8 cellular contexts compared by ENCODE assay signal in the genomic region with DNA sequence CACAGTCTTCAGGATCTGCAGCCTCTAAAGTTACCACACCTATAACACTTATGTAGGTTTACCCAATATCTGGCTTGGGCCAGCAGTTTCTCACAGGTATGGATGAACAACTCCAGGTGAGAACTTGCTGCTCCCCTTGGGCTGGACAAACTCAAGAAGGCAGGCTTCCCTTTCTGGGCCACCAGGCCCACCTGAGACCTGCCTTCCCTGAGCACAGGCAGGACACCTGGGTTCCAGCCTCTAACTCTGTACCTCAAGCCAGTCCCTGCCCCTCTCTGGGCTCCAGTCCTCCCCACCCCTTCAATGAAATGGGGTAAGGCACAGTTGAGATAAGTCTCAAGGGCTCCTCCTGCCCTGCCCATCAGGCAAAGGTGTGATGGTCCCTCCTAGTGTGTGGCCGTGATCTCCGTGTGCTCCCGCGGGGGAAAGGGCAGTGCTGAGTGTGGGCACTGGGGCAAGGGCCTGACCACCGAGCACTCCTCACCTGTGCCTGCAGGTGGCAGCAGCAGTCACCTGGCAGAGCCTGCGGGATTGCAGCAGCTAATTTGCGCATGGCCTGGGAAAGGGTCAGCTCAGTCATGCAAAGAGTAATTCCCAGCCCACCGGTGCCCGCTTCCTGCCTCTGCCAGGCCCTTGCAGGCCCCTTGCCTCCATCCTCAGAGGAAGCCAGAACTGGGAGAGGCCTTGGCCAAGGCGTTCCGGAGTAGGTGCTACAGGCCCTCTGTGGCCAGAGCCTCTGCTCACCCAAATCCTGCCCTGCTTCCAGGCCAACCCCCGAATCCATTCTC. TPM values are rescaled to one million over a fixed set of nuclear protein-coding genes. Genes with fewer than 3 reads are reported as not detected.
A peak's percentile ranks its signal among the peaks of the same experiment; 100 is the strongest.
DNase-seq lines count a peak whose midpoint lies in the region; ATAC-seq, FAIRE-seq and TF ChIP-seq lines count a peak whose summit lies in the region.

No MANE protein-coding gene starts in this region.

- H4K20me1 ChIP-seq in endothelial cell of umbilical vein (replicated peaks; ENCODE audit: control insufficient read depth, extremely low read depth, insufficient read depth, low read length): no peaks in the 10 kb centered on the region

- no peaks in the 10 kb centered on the region for H3K9me3 ChIP-seq in endothelial cell of umbilical vein (replicated peaks; ENCODE audit: control insufficient read depth, insufficient read depth, low read length)

- TF ChIP-seq CTCF in endothelial cell of umbilical vein (IDR thresholded peaks at IDR 0.05; ENCODE audit: extremely low read depth in 1 of 2, insufficient read depth in 1 of 2, low read depth in 1 of 2, low read length in 2 of 2): peak; percentile 70 to 90

- H3K79me2 ChIP-seq in endothelial cell of umbilical vein (ENCODE audit: control insufficient read depth, insufficient read depth, low read length): no peaks in the 10 kb centered on the region

- peaks cover 14 to 20% of the 10 kb centered on the region in 2 donors for H3K36me3 Mint-ChIP-seq in naive B cell

- no peak overlapping the region for H2AFZ ChIP-seq in endothelial cell of umbilical vein (ENCODE audit: low read depth, low read length)

- BruUV-seq in endothelial cell of umbilical vein (replicated peaks; lab: Mats Ljungman, UMichigan): no TSS peak

- peaks cover 4 to 31% (median 20%) of the 10 kb centered on the region in 7 donors for H3K9me3 Mint-ChIP-seq in naive B cell

- H3K4me1 Mint-ChIP-seq in naive B cell: peaks cover 7 to 12% (median 10%) of the 10 kb centered on the region in 3 donors

- intact Hi-C loops in endothelial cell of umbilical vein (cut with micrococcal nuclease): loop anchor here (1.0 to 2.0 kb wide), 2 partner anchors 49 to 121 kb away; no protein-coding TSS in a partner anchor

- no peak for TF ChIP-seq POLR2A in endothelial cell of umbilical vein (IDR thresholded peaks at IDR 0.05; ENCODE audit: low read depth, low read length)

- H3K4me3 ChIP-seq in endothelial cell of umbilical vein (replicated peaks in 1 of 3; ENCODE audit: insufficient read depth in 1 of 3, low read depth in 1 of 3, low read length in 3 of 3): no peak overlapping the region

- no peak overlapping the region for H3K9ac ChIP-seq in endothelial cell of umbilical vein (replicated peaks; ENCODE audit: extremely low read depth, insufficient read depth, low read length)

- H3K27me3 Mint-ChIP-seq in naive B cell: no peaks in the 10 kb centered on the region

- DNase-seq in NCI-H2081 (lab: John Stamatoyannopoulos, UW) (peak; percentile 17 to 42), NCI-H2081 treated with DMSO at 0.1 percent for 48 hours (lab: John Stamatoyannopoulos, UW) (no peak), HPDE6-E6E7 (ENCODE audit: extremely low spot score) (peak; percentile 85), T1000 (lab: John Stamatoyannopoulos, UW) (peak; percentile 15), endothelial cell of umbilical vein (ENCODE audit: low read depth, low spot score) (peak; percentile 45), naive B cell (no peak), NCI-H187 (lab: John Stamatoyannopoulos, UW) (no peak)

- no peaks in the 10 kb centered on the region for H3K9me1 ChIP-seq in endothelial cell of umbilical vein (replicated peaks; ENCODE audit: control insufficient read depth, extremely low read depth, insufficient read depth, low read length)

- H3K4me1 ChIP-seq in endothelial cell of umbilical vein (ENCODE audit: control insufficient read depth, extremely low read depth, insufficient read depth, low read length): no peaks in the 10 kb centered on the region

- POLR2A ChIA-PET in endothelial cell of umbilical vein (lab: Charles Lee): no interaction called here

- no peaks in the 10 kb centered on the region for H3K27me3 ChIP-seq in endothelial cell of umbilical vein (ENCODE audit: control insufficient read depth in 2 of 2, insufficient read depth in 2 of 2, low read length in 2 of 2)

- no peaks in the 10 kb centered on the region for H3K36me3 ChIP-seq in endothelial cell of umbilical vein (ENCODE audit: control insufficient read depth in 2 of 2, extremely low read depth in 1 of 2, insufficient read depth in 2 of 2, low read length in 2 of 2)

- H3K4me3 Mint-ChIP-seq in naive B cell: no peak overlapping the region

- dilution Hi-C loops in endothelial cell of umbilical vein (cut with MboI; ENCODE audit: extremely low pct_ligation_motif_present, low sequenced_read_pairs): no loop called here

- peak; percentile 48 to 60 for ATAC-seq in naive B cell (ENCODE audit: low read depth in 2 of 2)
- no peak for ATAC-seq in HG03039 (IDR thresholded peaks at IDR 0.05; ENCODE audit: unreplicated experiment)

- H3K4me2 ChIP-seq in endothelial cell of umbilical vein (ENCODE audit: insufficient read depth, low read length): no peak overlapping the region

- no peak overlapping the region for H3K27ac ChIP-seq in endothelial cell of umbilical vein (ENCODE audit: insufficient read depth, low read depth, low read length)

- H3K27ac Mint-ChIP-seq in naive B cell: no peak overlapping the region

- CTCF ChIA-PET in endothelial cell of umbilical vein (lab: Charles Lee): interaction anchor here (0.6 to 5.2 kb wide), 19 partner anchors 9 to 135 kb away, joined by 3 to 89 read pairs (median 5); partner anchors contain the start of genes ADGRG1 and KATNB1

- peak; percentile 38 for FAIRE-seq in endothelial cell of umbilical vein (lab: Jason Lieb, UNC)

TF ChIP-seq in endothelial cell of umbilical vein, 7 proteins besides CTCF, POLR2A, EP300 and RAD21:
- TF ChIP-seq MAX (IDR thresholded peaks at IDR 0.05; ENCODE audit: insufficient read depth, insufficient read length) (no peak), EZH2 (IDR thresholded peaks at IDR 0.05; ENCODE audit: borderline replicate concordance, low read depth, low read length, severe bottlenecking) (no peak), GATA2 (IDR thresholded peaks at IDR 0.05; ENCODE audit: insufficient read depth, insufficient read length, low read depth, low read length) (no peak), FOS (IDR thresholded peaks at IDR 0.05; ENCODE audit: borderline replicate concordance, insufficient read depth, low read length) (no peak), JUN (IDR thresholded peaks at IDR 0.05; ENCODE audit: borderline replicate concordance, insufficient read depth, insufficient read length, low read depth) (no peak), POLR2AphosphoS5 (IDR thresholded peaks at IDR 0.05; ENCODE audit: insufficient read depth, low read depth, low read length) (no peak), MYC (IDR thresholded peaks at IDR 0.05; ENCODE audit: low read depth, low read length) (no peak)

RNA-seq across cellular contexts. Expression of gene ADGRG1, which starts 28.2 kb away (rescaled TPM):
- 92.5 and 116 TPM in 2 replicates for total RNA-seq in endothelial cell of umbilical vein
- 45.6 and 45.7 TPM in 2 replicates for polyA plus RNA-seq in endothelial cell of umbilical vein
- 34.6 and 34.8 TPM in 2 replicates for polyA plus RNA-seq in endothelial cell of umbilical vein (2011; cell fraction: cytosol; rRNA removed)
- polyA plus RNA-seq in endothelial cell of umbilical vein (2011; cell fraction: nucleus; rRNA removed): 35.5 and 39.9 TPM in 2 replicates
- 50.7 and 64.0 TPM in 2 replicates for polyA plus RNA-seq in endothelial cell of umbilical vein (2012)
- 28.6 and 32.1 TPM in 2 replicates for polyA minus RNA-seq in endothelial cell of umbilical vein
- polyA minus RNA-seq in endothelial cell of umbilical vein (2011; cell fraction: cytosol; rRNA and poly(A)+ RNA removed): 12.8 TPM
- 20.8 and 23.1 TPM in 2 replicates for polyA minus RNA-seq in endothelial cell of umbilical vein (2011; cell fraction: nucleus; rRNA and poly(A)+ RNA removed)
- polyA plus RNA-seq in naive B cell (ENCODE audit: low read depth in 6 of 6): under 1 TPM in 5 of 6 donors, not detected in 1; 0.17 to 0.72 (median 0.65) TPM

RNA-seq across cellular contexts. Expression of gene ADGRG5, which starts 57.8 kb away (rescaled TPM):
- not detected in 2 replicates for total RNA-seq in endothelial cell of umbilical vein
- polyA plus RNA-seq in endothelial cell of umbilical vein (not detected in 2 replicates), naive B cell (ENCODE audit: low read depth in 6 of 6) (10 to 100 TPM; 15.2 to 36.4 (median 18.9) TPM)
- not detected in 2 replicates for polyA plus RNA-seq in endothelial cell of umbilical vein (2011; cell fraction: cytosol; rRNA removed)
- 0.05 TPM in 1 of 2 replicates, not detected in the other for polyA plus RNA-seq in endothelial cell of umbilical vein (2011; cell fraction: nucleus; rRNA removed)
- polyA plus RNA-seq in endothelial cell of umbilical vein (2012): not detected in 2 replicates
- polyA minus RNA-seq in endothelial cell of umbilical vein: not detected in 2 replicates
- not detected for polyA minus RNA-seq in endothelial cell of umbilical vein (2011; cell fraction: cytosol; rRNA and poly(A)+ RNA removed)
- not detected in 2 replicates for polyA minus RNA-seq in endothelial cell of umbilical vein (2011; cell fraction: nucleus; rRNA and poly(A)+ RNA removed)

Comparison
In these comparisons a context has a peak if more than half of its experiments do, and no peak if none do; other contexts are left out.
1. DNase-seq: peak in NCI-H2081 (2 of 2), HPDE6-E6E7 (single experiment), T1000 (single experiment) and endothelial cell of umbilical vein (single experiment); none in NCI-H2081 treated with DMSO at 0.1 percent for 48 hours (single experiment), naive B cell (single experiment) and NCI-H187 (0 of 2).
2. RNA of gene ADGRG1, which starts 28.2 kb away (polyA plus RNA-seq): 34.6 to 64.0 TPM in endothelial cell of umbilical vein; 0.17 to 0.72 TPM in naive B cell; every median in the first group is over 10 times any median in the second.
3. RNA of gene ADGRG5, which starts 57.8 kb away (polyA plus RNA-seq): 15.2 to 36.4 TPM in naive B cell; 0.05 TPM in endothelial cell of umbilical vein; every median in the first group is over 10 times any median in the second.